ENCODE assay signal across 14 cellular contexts in the genomic region with DNA sequence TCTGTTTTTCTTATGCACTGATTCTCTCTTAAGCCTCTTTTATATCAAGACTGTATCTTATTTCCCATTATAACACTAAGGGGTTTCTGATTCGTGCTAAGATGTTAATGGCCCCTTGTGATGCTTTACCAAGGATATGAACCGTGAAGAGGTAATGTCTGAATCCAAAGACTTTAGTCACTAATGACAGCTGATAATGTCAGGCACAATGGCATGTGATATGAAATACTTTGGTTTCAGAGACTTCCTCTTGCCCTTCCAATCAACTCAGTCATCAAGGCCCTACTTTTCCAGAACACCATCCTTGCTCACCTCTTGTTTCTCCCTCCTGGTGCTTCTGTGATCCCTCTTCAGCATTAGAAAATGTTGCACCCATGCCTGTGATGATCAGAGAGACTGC.
"Had no signal": no experiment of that assay in that cellular context is flagged by ENCODE, and none has a peak within 500 bp of the region (broad histone marks: within the 10 kb centered on the region; RNA-seq: fewer than 3 reads in every experiment).

No MANE protein-coding gene starts in this region.

- H3K9me3 Mint-ChIP-seq: activated naive CD8-positive, alpha-beta T cell treated with anti-CD3 and anti-CD28 coated beads, Interleukin-2, amount 10 ng/mL, durations not matched to agents 7 days and 5 days; neural crest cell; stimulated activated naive CD8-positive, alpha-beta T cell treated with anti-CD3 and anti-CD28 coated beads, Interleukin-15, Interleukin-2, amounts not matched to agents 100 ng/mL and 50 ng/mL, for 24 hours had no signal

- H3K4me1 Mint-ChIP-seq: activated naive CD8-positive, alpha-beta T cell treated with anti-CD3 and anti-CD28 coated beads, Interleukin-2, amount 10 ng/mL, durations not matched to agents 7 days and 5 days; neural crest cell had no signal

- H3K4me3 Mint-ChIP-seq: activated CD8-positive, alpha-beta T cell treated with anti-CD3 and anti-CD28 coated beads, Interleukin-2, amount 10 ng/mL, durations not matched to agents 7 days and 5 days; activated naive CD8-positive, alpha-beta T cell treated with anti-CD3 and anti-CD28 coated beads, Interleukin-2, amount 10 ng/mL, durations not matched to agents 7 days and 5 days; neural crest cell; stimulated activated naive CD8-positive, alpha-beta T cell treated with anti-CD3 and anti-CD28 coated beads, Interleukin-15, Interleukin-2, amounts not matched to agents 100 ng/mL and 50 ng/mL, for 24 hours had no signal

- H3K4me3 ChIP-seq: gastrocnemius medialis, ovary, upper lobe of right lung had no signal

- H3K9me3 ChIP-seq: gastrocnemius medialis, ovary, upper lobe of right lung had no signal

- H3K27me3 Mint-ChIP-seq: activated naive CD8-positive, alpha-beta T cell treated with anti-CD3 and anti-CD28 coated beads, Interleukin-2, amount 10 ng/mL, durations not matched to agents 7 days and 5 days; stimulated activated naive CD8-positive, alpha-beta T cell treated with anti-CD3 and anti-CD28 coated beads, Interleukin-15, Interleukin-2, amounts not matched to agents 100 ng/mL and 50 ng/mL, for 24 hours had no signal

- H3K27me3 ChIP-seq: gastrocnemius medialis, ovary, upper lobe of right lung had no signal

- H3K27ac Mint-ChIP-seq: activated CD8-positive, alpha-beta T cell treated with anti-CD3 and anti-CD28 coated beads, Interleukin-2, amount 10 ng/mL, durations not matched to agents 7 days and 5 days; activated naive CD8-positive, alpha-beta T cell treated with anti-CD3 and anti-CD28 coated beads, Interleukin-2, amount 10 ng/mL, durations not matched to agents 7 days and 5 days; stimulated activated naive CD8-positive, alpha-beta T cell treated with anti-CD3 and anti-CD28 coated beads, Interleukin-15, Interleukin-2, amounts not matched to agents 100 ng/mL and 50 ng/mL, for 24 hours had no signal

- ATAC-seq: activated CD8-positive, alpha-beta T cell treated with anti-CD3 and anti-CD28 coated beads, Interleukin-2, amount 10 ng/mL, durations not matched to agents 7 days and 5 days; gastrocnemius medialis; upper lobe of right lung had no signal

- DNase-seq: activated CD4-positive, alpha-beta T cell treated with anti-CD3 and anti-CD28 coated beads for 4 hours; activated CD8-positive, alpha-beta memory T cell treated with anti-CD3 and anti-CD28 coated beads, Interleukin-2, amount 50 U/mL, for 48 hours; activated CD8-positive, alpha-beta T cell treated with anti-CD3 and anti-CD28 coated beads, Interleukin-2, amount 10 ng/mL, durations not matched to agents 7 days and 5 days; activated naive CD8-positive, alpha-beta T cell treated with anti-CD3 and anti-CD28 coated beads, Interleukin-2, amount 10 ng/mL, durations not matched to agents 7 days and 5 days; anterior cingulate cortex; gastrocnemius medialis; ovary; stimulated activated CD4-positive, alpha-beta T cell treated with anti-CD3 and anti-CD28 coated beads, Interleukin-4, amount 100 ng/mL, for 1 hour; stimulated activated CD8-positive, alpha-beta memory T cell treated with anti-CD3 and anti-CD28 coated beads, Interleukin-4, amount 100 ng/mL, for 48 hours; T1000; upper lobe of right lung had no signal

- H3K36me3 ChIP-seq: gastrocnemius medialis, ovary, upper lobe of right lung had no signal

- H3K4me1 ChIP-seq: gastrocnemius medialis, upper lobe of right lung had no signal

- H3K27ac ChIP-seq: gastrocnemius medialis, ovary, upper lobe of right lung, VCaP had no signal

- H3K36me3 Mint-ChIP-seq: activated naive CD8-positive, alpha-beta T cell treated with anti-CD3 and anti-CD28 coated beads, Interleukin-2, amount 10 ng/mL, durations not matched to agents 7 days and 5 days had no signal
